ENCODE assay signal across 1 cellular context in the genomic region with DNA sequence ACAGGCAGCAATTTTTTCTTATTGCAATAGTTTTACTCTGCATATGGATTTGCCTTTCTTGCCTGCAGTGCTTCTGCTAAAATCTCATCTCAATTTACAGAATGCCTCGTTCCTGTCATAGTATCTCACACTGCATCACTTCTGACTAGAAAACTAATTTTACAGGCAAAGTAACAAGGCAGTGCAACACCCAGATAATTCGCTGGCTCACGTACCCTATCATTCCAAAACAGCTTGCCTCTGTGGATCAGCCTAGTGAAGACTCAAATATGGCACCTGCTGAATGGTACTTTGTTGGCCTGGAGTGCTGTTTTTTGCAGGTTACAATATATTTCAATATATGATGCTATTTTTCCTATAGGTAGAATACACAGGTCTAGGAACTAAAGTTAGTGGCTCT.
TF ChIP-seq lines count a peak whose summit lies in the region.

No MANE protein-coding gene starts in this region.

TF ChIP-seq in K562, 482 proteins besides CTCF, POLR2A, EP300 and RAD21 (continued from another document and continues in another):
- TF ChIP-seq, protein P1, sequence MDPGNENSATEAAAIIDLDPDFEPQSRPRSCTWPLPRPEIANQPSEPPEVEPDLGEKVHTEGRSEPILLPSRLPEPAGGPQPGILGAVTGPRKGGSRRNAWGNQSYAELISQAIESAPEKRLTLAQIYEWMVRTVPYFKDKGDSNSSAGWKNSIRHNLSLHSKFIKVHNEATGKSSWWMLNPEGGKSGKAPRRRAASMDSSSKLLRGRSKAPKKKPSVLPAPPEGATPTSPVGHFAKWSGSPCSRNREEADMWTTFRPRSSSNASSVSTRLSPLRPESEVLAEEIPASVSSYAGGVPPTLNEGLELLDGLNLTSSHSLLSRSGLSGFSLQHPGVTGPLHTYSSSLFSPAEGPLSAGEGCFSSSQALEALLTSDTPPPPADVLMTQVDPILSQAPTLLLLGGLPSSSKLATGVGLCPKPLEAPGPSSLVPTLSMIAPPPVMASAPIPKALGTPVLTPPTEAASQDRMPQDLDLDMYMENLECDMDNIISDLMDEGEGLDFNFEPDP (CRISPR knock-in tag; IDR thresholded peaks at IDR 0.05) = no peak
- TF ChIP-seq TBL1XR1 (IDR thresholded peaks at IDR 0.05; ENCODE audit: low read length in 2 of 2) (no peak), RBM34 (IDR thresholded peaks at IDR 0.05; ENCODE audit: borderline replicate concordance, insufficient read depth, low read length) (no peak), NR4A1 (CRISPR knock-in tag; IDR thresholded peaks at IDR 0.05) (no peak), NR4A1 (tag; IDR thresholded peaks at IDR 0.05) (no peak), CLOCK (CRISPR knock-in tag; IDR thresholded peaks at IDR 0.05; ENCODE audit: borderline replicate concordance) (no peak), MTA2 (IDR thresholded peaks at IDR 0.05; ENCODE audit: low read depth) (0 out of 2 replicates have a peak, but pooled peaks have one; percentile 28), KAT8 (IDR thresholded peaks at IDR 0.05; ENCODE audit: low read depth) (no peak), CBFB (CRISPR knock-in tag; IDR thresholded peaks at IDR 0.05) (no peak), SIX5 (IDR thresholded peaks at IDR 0.05; ENCODE audit: borderline replicate concordance in 1 of 2, insufficient read depth in 1 of 2, low read depth in 1 of 2, low read length in 2 of 2) (no peak), TEAD4 (IDR thresholded peaks at IDR 0.05; ENCODE audit: low read length) (peak; percentile 52), TEAD4 (CRISPR knock-in tag; IDR thresholded peaks at IDR 0.05; ENCODE audit: borderline replicate concordance) (no peak), ZNF586 (CRISPR knock-in tag; conservative IDR thresholded peaks at IDR 0.05) (no peak), RFX1 (IDR thresholded peaks at IDR 0.05) (no peak), SMARCC2 (IDR thresholded peaks at IDR 0.05; ENCODE audit: low read depth) (no peak), SNIP1 (IDR thresholded peaks at IDR 0.05; ENCODE audit: low read depth) (no peak), NCOR1 (IDR thresholded peaks at IDR 0.05) (peak; percentile 36; the same call in 1 of the 2 replicates), ZNF551 (CRISPR knock-in tag; IDR thresholded peaks at IDR 0.05) (no peak), POLR3A (IDR thresholded peaks at IDR 0.05; ENCODE audit: borderline replicate concordance, extremely low read depth, insufficient read depth, insufficient read length) (no peak), ZNF77 (CRISPR knock-in tag; IDR thresholded peaks at IDR 0.05) (no peak), MBD1 (CRISPR knock-in tag; IDR thresholded peaks at IDR 0.05) (no peak), XRCC3 (IDR thresholded peaks at IDR 0.05) (no peak), PRPF4 (IDR thresholded peaks at IDR 0.05; ENCODE audit: insufficient read depth, low read depth, low read length, poor library complexity, severe bottlenecking) (no peak), ZNF639 (CRISPR knock-in tag; conservative IDR thresholded peaks at IDR 0.05 in 1 of 2, IDR thresholded peaks at IDR 0.05 in 1 of 2) (no peak), DPF2 (IDR thresholded peaks at IDR 0.05) (0 out of 2 replicates have a peak, but pooled peaks have one; percentile 50), TAL1 (IDR thresholded peaks at IDR 0.05) (peak; percentile 67; the same call in 1 of the 2 replicates), MLX (CRISPR knock-in tag; conservative IDR thresholded peaks at IDR 0.05) (no peak), CBFA2T3 (IDR thresholded peaks at IDR 0.05) (peak; percentile 77), CGGBP1 (CRISPR knock-in tag; IDR thresholded peaks at IDR 0.05) (no peak), ZNF384 (IDR thresholded peaks at IDR 0.05; ENCODE audit: low read depth, low read length) (no peak)
- TF ChIP-seq, protein P2, sequence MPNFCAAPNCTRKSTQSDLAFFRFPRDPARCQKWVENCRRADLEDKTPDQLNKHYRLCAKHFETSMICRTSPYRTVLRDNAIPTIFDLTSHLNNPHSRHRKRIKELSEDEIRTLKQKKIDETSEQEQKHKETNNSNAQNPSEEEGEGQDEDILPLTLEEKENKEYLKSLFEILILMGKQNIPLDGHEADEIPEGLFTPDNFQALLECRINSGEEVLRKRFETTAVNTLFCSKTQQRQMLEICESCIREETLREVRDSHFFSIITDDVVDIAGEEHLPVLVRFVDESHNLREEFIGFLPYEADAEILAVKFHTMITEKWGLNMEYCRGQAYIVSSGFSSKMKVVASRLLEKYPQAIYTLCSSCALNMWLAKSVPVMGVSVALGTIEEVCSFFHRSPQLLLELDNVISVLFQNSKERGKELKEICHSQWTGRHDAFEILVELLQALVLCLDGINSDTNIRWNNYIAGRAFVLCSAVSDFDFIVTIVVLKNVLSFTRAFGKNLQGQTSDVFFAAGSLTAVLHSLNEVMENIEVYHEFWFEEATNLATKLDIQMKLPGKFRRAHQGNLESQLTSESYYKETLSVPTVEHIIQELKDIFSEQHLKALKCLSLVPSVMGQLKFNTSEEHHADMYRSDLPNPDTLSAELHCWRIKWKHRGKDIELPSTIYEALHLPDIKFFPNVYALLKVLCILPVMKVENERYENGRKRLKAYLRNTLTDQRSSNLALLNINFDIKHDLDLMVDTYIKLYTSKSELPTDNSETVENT (CRISPR knock-in tag; IDR thresholded peaks at IDR 0.05) = no peak
- TF ChIP-seq, protein P3, sequence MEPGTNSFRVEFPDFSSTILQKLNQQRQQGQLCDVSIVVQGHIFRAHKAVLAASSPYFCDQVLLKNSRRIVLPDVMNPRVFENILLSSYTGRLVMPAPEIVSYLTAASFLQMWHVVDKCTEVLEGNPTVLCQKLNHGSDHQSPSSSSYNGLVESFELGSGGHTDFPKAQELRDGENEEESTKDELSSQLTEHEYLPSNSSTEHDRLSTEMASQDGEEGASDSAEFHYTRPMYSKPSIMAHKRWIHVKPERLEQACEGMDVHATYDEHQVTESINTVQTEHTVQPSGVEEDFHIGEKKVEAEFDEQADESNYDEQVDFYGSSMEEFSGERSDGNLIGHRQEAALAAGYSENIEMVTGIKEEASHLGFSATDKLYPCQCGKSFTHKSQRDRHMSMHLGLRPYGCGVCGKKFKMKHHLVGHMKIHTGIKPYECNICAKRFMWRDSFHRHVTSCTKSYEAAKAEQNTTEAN (CRISPR knock-in tag; IDR thresholded peaks at IDR 0.05) = no peak
- TF ChIP-seq, protein P4, sequence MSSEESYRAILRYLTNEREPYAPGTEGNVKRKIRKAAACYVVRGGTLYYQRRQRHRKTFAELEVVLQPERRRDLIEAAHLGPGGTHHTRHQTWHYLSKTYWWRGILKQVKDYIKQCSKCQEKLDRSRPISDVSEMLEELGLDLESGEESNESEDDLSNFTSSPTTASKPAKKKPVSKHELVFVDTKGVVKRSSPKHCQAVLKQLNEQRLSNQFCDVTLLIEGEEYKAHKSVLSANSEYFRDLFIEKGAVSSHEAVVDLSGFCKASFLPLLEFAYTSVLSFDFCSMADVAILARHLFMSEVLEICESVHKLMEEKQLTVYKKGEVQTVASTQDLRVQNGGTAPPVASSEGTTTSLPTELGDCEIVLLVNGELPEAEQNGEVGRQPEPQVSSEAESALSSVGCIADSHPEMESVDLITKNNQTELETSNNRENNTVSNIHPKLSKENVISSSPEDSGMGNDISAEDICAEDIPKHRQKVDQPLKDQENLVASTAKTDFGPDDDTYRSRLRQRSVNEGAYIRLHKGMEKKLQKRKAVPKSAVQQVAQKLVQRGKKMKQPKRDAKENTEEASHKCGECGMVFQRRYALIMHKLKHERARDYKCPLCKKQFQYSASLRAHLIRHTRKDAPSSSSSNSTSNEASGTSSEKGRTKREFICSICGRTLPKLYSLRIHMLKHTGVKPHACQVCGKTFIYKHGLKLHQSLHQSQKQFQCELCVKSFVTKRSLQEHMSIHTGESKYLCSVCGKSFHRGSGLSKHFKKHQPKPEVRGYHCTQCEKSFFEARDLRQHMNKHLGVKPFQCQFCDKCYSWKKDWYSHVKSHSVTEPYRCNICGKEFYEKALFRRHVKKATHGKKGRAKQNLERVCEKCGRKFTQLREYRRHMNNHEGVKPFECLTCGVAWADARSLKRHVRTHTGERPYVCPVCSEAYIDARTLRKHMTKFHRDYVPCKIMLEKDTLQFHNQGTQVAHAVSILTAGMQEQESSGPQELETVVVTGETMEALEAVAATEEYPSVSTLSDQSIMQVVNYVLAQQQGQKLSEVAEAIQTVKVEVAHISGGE (CRISPR knock-in tag; IDR thresholded peaks at IDR 0.05) = no peak
- TF ChIP-seq, protein P5, sequence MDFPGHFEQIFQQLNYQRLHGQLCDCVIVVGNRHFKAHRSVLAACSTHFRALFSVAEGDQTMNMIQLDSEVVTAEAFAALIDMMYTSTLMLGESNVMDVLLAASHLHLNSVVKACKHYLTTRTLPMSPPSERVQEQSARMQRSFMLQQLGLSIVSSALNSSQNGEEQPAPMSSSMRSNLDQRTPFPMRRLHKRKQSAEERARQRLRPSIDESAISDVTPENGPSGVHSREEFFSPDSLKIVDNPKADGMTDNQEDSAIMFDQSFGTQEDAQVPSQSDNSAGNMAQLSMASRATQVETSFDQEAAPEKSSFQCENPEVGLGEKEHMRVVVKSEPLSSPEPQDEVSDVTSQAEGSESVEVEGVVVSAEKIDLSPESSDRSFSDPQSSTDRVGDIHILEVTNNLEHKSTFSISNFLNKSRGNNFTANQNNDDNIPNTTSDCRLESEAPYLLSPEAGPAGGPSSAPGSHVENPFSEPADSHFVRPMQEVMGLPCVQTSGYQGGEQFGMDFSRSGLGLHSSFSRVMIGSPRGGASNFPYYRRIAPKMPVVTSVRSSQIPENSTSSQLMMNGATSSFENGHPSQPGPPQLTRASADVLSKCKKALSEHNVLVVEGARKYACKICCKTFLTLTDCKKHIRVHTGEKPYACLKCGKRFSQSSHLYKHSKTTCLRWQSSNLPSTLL (IDR thresholded peaks at IDR 0.05) = no peak
- TF ChIP-seq, protein P6, sequence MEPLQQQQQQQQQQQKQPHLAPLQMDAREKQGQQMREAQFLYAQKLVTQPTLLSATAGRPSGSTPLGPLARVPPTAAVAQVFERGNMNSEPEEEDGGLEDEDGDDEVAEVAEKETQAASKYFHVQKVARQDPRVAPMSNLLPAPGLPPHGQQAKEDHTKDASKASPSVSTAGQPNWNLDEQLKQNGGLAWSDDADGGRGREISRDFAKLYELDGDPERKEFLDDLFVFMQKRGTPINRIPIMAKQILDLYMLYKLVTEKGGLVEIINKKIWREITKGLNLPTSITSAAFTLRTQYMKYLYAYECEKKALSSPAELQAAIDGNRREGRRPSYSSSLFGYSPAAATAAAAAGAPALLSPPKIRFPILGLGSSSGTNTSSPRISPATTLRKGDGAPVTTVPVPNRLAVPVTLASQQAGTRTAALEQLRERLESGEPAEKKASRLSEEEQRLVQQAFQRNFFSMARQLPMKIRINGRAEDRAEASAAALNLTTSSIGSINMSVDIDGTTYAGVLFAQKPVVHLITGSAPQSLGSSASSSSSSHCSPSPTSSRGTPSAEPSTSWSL (CRISPR knock-in tag; IDR thresholded peaks at IDR 0.05; ENCODE audit: borderline replicate concordance) = no peak
